Comparison of ENCODE assay signal across 8 cellular contexts in the genomic region with DNA sequence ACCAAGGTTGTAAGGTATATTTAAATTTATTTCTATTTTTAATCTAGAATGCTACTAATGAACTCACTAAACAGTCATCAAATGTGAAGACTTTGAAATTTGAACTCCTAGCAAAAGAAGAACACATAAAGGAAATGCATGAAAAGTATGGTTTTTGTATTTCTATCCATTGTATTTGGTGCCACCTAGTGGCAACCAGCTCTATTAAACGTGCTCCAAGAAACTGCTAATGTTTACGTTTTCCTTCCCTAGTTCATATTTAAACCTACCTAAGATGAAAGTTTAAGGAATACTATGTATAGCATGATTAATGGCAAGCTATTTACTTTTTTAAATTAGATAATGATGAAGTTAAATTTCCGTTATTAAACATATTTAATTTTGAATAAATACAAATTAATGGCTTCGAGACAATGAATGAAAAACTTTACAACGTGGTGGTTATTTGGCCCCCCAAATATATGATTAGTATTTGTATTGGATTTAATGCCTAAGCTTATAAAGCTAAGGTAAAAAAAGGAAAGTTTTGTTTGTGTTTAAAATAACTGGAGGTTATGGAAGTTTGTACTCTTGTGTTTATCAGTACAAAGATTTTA.
A peak's percentile ranks its signal among the peaks of the same experiment; 100 is the strongest.
DNase-seq lines count a peak whose midpoint lies in the region; ATAC-seq, FAIRE-seq and TF ChIP-seq lines count a peak whose summit lies in the region.

No MANE protein-coding gene starts in this region.

- DNase-seq in DMS153 treated with DMSO at 0.1 percent for 48 hours (lab: John Stamatoyannopoulos, UW; ENCODE audit: unreplicated experiment): peak; percentile 42
- DNase-seq in Karpas-422: peak; percentile 86
- DNase-seq in RCC 7860 (ENCODE audit: low spot score): peak; percentile 30
- DNase-seq in endothelial cell of umbilical vein (ENCODE audit: low read depth, low spot score): peak; percentile 68
- DNase-seq in nephron progenitor cell: peak; percentile 45
- DNase-seq in NCI-H1048 (lab: John Stamatoyannopoulos, UW): no peak
- no peak for DNase-seq in NOMO-1 treated with dmso at 0.1 percent for 144 hours (lab: John Stamatoyannopoulos, UW; ENCODE audit: unreplicated experiment)

- TF ChIP-seq CTCF in endothelial cell of umbilical vein (IDR thresholded peaks at IDR 0.05; ENCODE audit: extremely low read depth in 1 of 2, insufficient read depth in 1 of 2, low read depth in 1 of 2, low read length in 2 of 2) (peak; percentile 43 to 54), nephron progenitor cell (IDR thresholded peaks at IDR 0.05) (peak; percentile 86)

- no peaks in the 10 kb centered on the region for H3K36me3 Mint-ChIP-seq in nephron progenitor cell (ENCODE audit: low read depth)

- FAIRE-seq in RCC 7860 (lab: Jason Lieb, UNC): peak; percentile 85
- FAIRE-seq in endothelial cell of umbilical vein (lab: Jason Lieb, UNC): no peak

- H3K27me3 Mint-ChIP-seq in nephron progenitor cell (ENCODE audit: low read depth, poor library complexity): no peaks in the 10 kb centered on the region

- peak; percentile 67 for ATAC-seq in GM18907 (IDR thresholded peaks at IDR 0.05; ENCODE audit: unreplicated experiment)

- intact Hi-C loops in endothelial cell of umbilical vein (cut with micrococcal nuclease): loop anchor here (1.0 kb wide), 4 partner anchors 244 to 1271 kb away; no protein-coding TSS in a partner anchor

- H2AFZ ChIP-seq in Karpas-422 (ENCODE audit: low read length): no peak overlapping the region
- no peak overlapping the region for H2AFZ ChIP-seq in endothelial cell of umbilical vein (ENCODE audit: low read depth, low read length)

- no peaks in the 10 kb centered on the region for H3K4me1 Mint-ChIP-seq in nephron progenitor cell

- H3K9me3 ChIP-seq in Karpas-422 (ENCODE audit: low read length): no peaks in the 10 kb centered on the region
- H3K9me3 ChIP-seq in endothelial cell of umbilical vein (replicated peaks; ENCODE audit: control insufficient read depth, insufficient read depth, low read length): no peaks in the 10 kb centered on the region

- H3K9ac ChIP-seq in Karpas-422 (ENCODE audit: low read length): no peak overlapping the region
- H3K9ac ChIP-seq in endothelial cell of umbilical vein (replicated peaks; ENCODE audit: extremely low read depth, insufficient read depth, low read length): no peak overlapping the region

- H3K4me2 ChIP-seq in Karpas-422 (ENCODE audit: low read depth, low read length, poor library complexity, severe bottlenecking) (no peak overlapping the region), endothelial cell of umbilical vein (ENCODE audit: insufficient read depth, low read length) (no peak overlapping the region)

- H4K20me1 ChIP-seq in Karpas-422 (ENCODE audit: insufficient read depth, low read depth, low read length) (no peaks in the 10 kb centered on the region), endothelial cell of umbilical vein (replicated peaks; ENCODE audit: control insufficient read depth, extremely low read depth, insufficient read depth, low read length) (no peaks in the 10 kb centered on the region)

- no peaks in the 10 kb centered on the region for H3K9me3 Mint-ChIP-seq in nephron progenitor cell

- H3K4me3 Mint-ChIP-seq in nephron progenitor cell: no peak overlapping the region

- H3K4me1 ChIP-seq in Karpas-422 (ENCODE audit: low read length): no peaks in the 10 kb centered on the region
- H3K4me1 ChIP-seq in endothelial cell of umbilical vein (ENCODE audit: control insufficient read depth, extremely low read depth, insufficient read depth, low read length): no peaks in the 10 kb centered on the region

- no TSS peak for BruUV-seq in endothelial cell of umbilical vein (replicated peaks; lab: Mats Ljungman, UMichigan)

- H3K36me3 ChIP-seq in Karpas-422 (ENCODE audit: insufficient read depth, low read length) (peaks cover 7% of the 10 kb centered on the region; the same call in 1 of the 2 replicates), endothelial cell of umbilical vein (ENCODE audit: control insufficient read depth in 2 of 2, extremely low read depth in 1 of 2, insufficient read depth in 2 of 2, low read length in 2 of 2) (no peaks in the 10 kb centered on the region)

- no peaks in the 10 kb centered on the region for H3K9me2 ChIP-seq in Karpas-422 (replicated peaks; ENCODE audit: insufficient read depth, low read length)

- CTCF ChIA-PET in endothelial cell of umbilical vein (lab: Charles Lee): interaction anchor here (0.7 to 7.2 kb wide), 17 partner anchors 11 to 1423 kb away, joined by 3 to 117 read pairs (median 4); partner anchors contain the start of gene CNTLN

- POLR2A ChIA-PET in endothelial cell of umbilical vein (lab: Charles Lee): no interaction called here

- H3K27ac ChIP-seq in Karpas-422 (ENCODE audit: low read length) (no peak overlapping the region), endothelial cell of umbilical vein (ENCODE audit: insufficient read depth, low read depth, low read length) (no peak overlapping the region)

- dilution Hi-C loops in endothelial cell of umbilical vein (cut with MboI; ENCODE audit: extremely low pct_ligation_motif_present, low sequenced_read_pairs): no loop called here

- H3K9me1 ChIP-seq in endothelial cell of umbilical vein (replicated peaks; ENCODE audit: control insufficient read depth, extremely low read depth, insufficient read depth, low read length): no peaks in the 10 kb centered on the region

- no peak overlapping the region for H3K27ac Mint-ChIP-seq in nephron progenitor cell

- no peaks in the 10 kb centered on the region for H3K79me2 ChIP-seq in Karpas-422 (ENCODE audit: low read length)
- no peaks in the 10 kb centered on the region for H3K79me2 ChIP-seq in endothelial cell of umbilical vein (ENCODE audit: control insufficient read depth, insufficient read depth, low read length)

- TF ChIP-seq POLR2A in endothelial cell of umbilical vein (IDR thresholded peaks at IDR 0.05; ENCODE audit: low read depth, low read length): no peak

- no peak overlapping the region for H3K4me3 ChIP-seq in Karpas-422 (ENCODE audit: low read length)
- H3K4me3 ChIP-seq in endothelial cell of umbilical vein (replicated peaks in 1 of 3; ENCODE audit: insufficient read depth in 1 of 3, low read depth in 1 of 3, low read length in 3 of 3): no peak overlapping the region

- H3K27me3 ChIP-seq in Karpas-422 (ENCODE audit: low read length) (no peaks in the 10 kb centered on the region), endothelial cell of umbilical vein (ENCODE audit: control insufficient read depth in 2 of 2, insufficient read depth in 2 of 2, low read length in 2 of 2) (no peaks in the 10 kb centered on the region)

TF ChIP-seq in endothelial cell of umbilical vein, 7 proteins besides CTCF, POLR2A, EP300 and RAD21:
- TF ChIP-seq MAX (IDR thresholded peaks at IDR 0.05; ENCODE audit: insufficient read depth, insufficient read length): no peak
- TF ChIP-seq FOS (IDR thresholded peaks at IDR 0.05; ENCODE audit: borderline replicate concordance, insufficient read depth, low read length): no peak
- TF ChIP-seq MYC (IDR thresholded peaks at IDR 0.05; ENCODE audit: low read depth, low read length): no peak
- no peak for TF ChIP-seq POLR2AphosphoS5 (IDR thresholded peaks at IDR 0.05; ENCODE audit: insufficient read depth, low read depth, low read length)
- TF ChIP-seq EZH2 (IDR thresholded peaks at IDR 0.05; ENCODE audit: borderline replicate concordance, low read depth, low read length, severe bottlenecking): no peak
- no peak for TF ChIP-seq GATA2 (IDR thresholded peaks at IDR 0.05; ENCODE audit: insufficient read depth, insufficient read length, low read depth, low read length)
- no peak for TF ChIP-seq JUN (IDR thresholded peaks at IDR 0.05; ENCODE audit: borderline replicate concordance, insufficient read depth, insufficient read length, low read depth)
TF ChIP-seq in endothelial cell of umbilical vein: peak in this region for 0.

Comparison
In these comparisons a context has a peak if more than half of its experiments do, and no peak if none do; other contexts are left out.
1. DNase-seq: peak in DMS153 treated with DMSO at 0.1 percent for 48 hours (single experiment), Karpas-422 (single experiment), RCC 7860 (single experiment), endothelial cell of umbilical vein (single experiment) and nephron progenitor cell (single experiment); none in NCI-H1048 (single experiment) and NOMO-1 treated with dmso at 0.1 percent for 144 hours (single experiment).